In the genomic region with DNA sequence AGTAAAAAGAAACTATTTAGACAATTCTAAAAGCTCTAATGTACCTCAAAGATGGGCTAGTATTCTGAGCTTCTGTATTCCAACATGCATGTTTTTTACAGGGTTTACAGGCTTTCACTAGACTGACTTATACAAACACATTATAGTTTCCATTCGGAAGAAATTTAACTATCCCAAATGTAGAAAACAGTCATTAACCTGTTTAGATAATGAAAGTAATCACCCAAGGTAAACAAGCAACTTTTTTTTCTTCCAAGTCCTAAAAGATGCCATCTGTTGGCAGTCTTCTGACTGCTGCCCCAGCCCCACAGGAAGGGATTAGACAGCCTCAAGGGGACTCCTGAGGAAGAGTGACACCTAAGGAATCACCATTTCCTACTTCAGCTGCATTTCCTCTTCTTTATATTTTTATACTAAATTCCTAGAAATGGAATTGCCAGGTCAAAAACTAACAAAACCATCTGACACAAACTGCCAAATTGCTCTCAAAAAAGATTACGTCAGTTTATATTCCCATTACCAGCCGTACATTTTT, we compare ENCODE assay signal across 32 cellular contexts. TPM values are rescaled to one million over a fixed set of nuclear protein-coding genes. Genes with fewer than 3 reads are reported as not detected.
DNase-seq lines count a peak whose midpoint lies in the region; ATAC-seq and TF ChIP-seq lines count a peak whose summit lies in the region.
"Had no signal": no experiment of that assay in that cellular context is flagged by ENCODE, and none has a peak within 500 bp of the region (broad histone marks: within the 10 kb centered on the region; RNA-seq: fewer than 3 reads in every experiment).

No MANE protein-coding gene starts in this region.

- H3K4me3 ChIP-seq in BLaER1 (no peak overlapping the region), heart left ventricle (no peak overlapping the region)
- H3K4me3 ChIP-seq: cardiac muscle cell, colonic mucosa, heart right ventricle, right lobe of liver, spleen, tibial artery had no signal

- H3K4me3 Mint-ChIP-seq in activated CD8-positive, alpha-beta T cell treated with anti-CD3 and anti-CD28 coated beads for 36 hours, result no peak overlapping the region
- no peak overlapping the region for H3K4me3 Mint-ChIP-seq in activated CD8-positive, alpha-beta T cell treated with anti-CD3 and anti-CD28 coated beads, Interleukin-2, amount 10 ng/mL, durations not matched to agents 7 days and 5 days
- no peak overlapping the region for H3K4me3 Mint-ChIP-seq in effector memory CD8-positive, alpha-beta T cell
- H3K4me3 Mint-ChIP-seq: activated naive CD8-positive, alpha-beta T cell treated with anti-CD3 and anti-CD28 coated beads, Interleukin-2, amount 10 ng/mL, durations not matched to agents 7 days and 5 days had no signal

- POLR2A ChIA-PET in activated CD8-positive, alpha-beta T cell treated with anti-CD3 and anti-CD28 coated beads for 36 hours (lab: Charles Lee), result no interaction called here
- POLR2A ChIA-PET in activated CD8-positive, alpha-beta T cell treated with anti-CD3 and anti-CD28 coated beads, Interleukin-2, amount 10 ng/mL, durations not matched to agents 7 days and 5 days (lab: Charles Lee), result no interaction called here

- TF ChIP-seq CTCF in activated CD8-positive, alpha-beta T cell treated with anti-CD3 and anti-CD28 coated beads for 36 hours (IDR thresholded peaks at IDR 0.05), result no peak
- no peak for TF ChIP-seq CTCF in heart left ventricle (IDR thresholded peaks at IDR 0.05)

- H3K36me3 ChIP-seq in BLaER1, result peaks cover 94% of the 10 kb centered on the region
- peaks cover 0 to 89% (median 74%) of the 10 kb centered on the region in 9 donors for H3K36me3 ChIP-seq in heart left ventricle

- peak overlapping the region; percentile 46 for H3K27ac Mint-ChIP-seq in activated CD8-positive, alpha-beta T cell treated with anti-CD3 and anti-CD28 coated beads for 36 hours
- H3K27ac Mint-ChIP-seq in activated CD8-positive, alpha-beta T cell treated with anti-CD3 and anti-CD28 coated beads, Interleukin-2, amount 10 ng/mL, durations not matched to agents 7 days and 5 days, result no peak overlapping the region
- peak overlapping the region; percentile 41 for H3K27ac Mint-ChIP-seq in effector memory CD8-positive, alpha-beta T cell
- H3K27ac Mint-ChIP-seq: activated naive CD8-positive, alpha-beta T cell treated with anti-CD3 and anti-CD28 coated beads, Interleukin-2, amount 10 ng/mL, durations not matched to agents 7 days and 5 days; progenitor cell of endocrine pancreas had no signal

- no peaks in the 10 kb centered on the region for H3K27me3 Mint-ChIP-seq in activated CD8-positive, alpha-beta T cell treated with anti-CD3 and anti-CD28 coated beads for 36 hours
- H3K27me3 Mint-ChIP-seq in activated CD8-positive, alpha-beta T cell treated with anti-CD3 and anti-CD28 coated beads, Interleukin-2, amount 10 ng/mL, durations not matched to agents 7 days and 5 days (ENCODE audit: low read depth), result no peaks in the 10 kb centered on the region
- no peaks in the 10 kb centered on the region for H3K27me3 Mint-ChIP-seq in effector memory CD8-positive, alpha-beta T cell
- H3K27me3 Mint-ChIP-seq: activated naive CD8-positive, alpha-beta T cell treated with anti-CD3 and anti-CD28 coated beads, Interleukin-2, amount 10 ng/mL, durations not matched to agents 7 days and 5 days; progenitor cell of endocrine pancreas had no signal

- H3K4me2 ChIP-seq in BLaER1, result no peak overlapping the region

- H3K9me3 ChIP-seq in BLaER1 (no peaks in the 10 kb centered on the region), heart left ventricle (no peaks in the 10 kb centered on the region)
- H3K9me3 ChIP-seq: BE2C, colonic mucosa, heart right ventricle, right lobe of liver, spleen, tibial artery had no signal

- no peaks in the 10 kb centered on the region for H3K4me1 ChIP-seq in BLaER1
- H3K4me1 ChIP-seq in heart left ventricle, result peaks cover 0 to 4% (median 0%) of the 10 kb centered on the region in 12 donors
- H3K4me1 ChIP-seq: BE2C, colonic mucosa, foreskin keratinocyte, right lobe of liver had no signal

- WGBS in heart left ventricle, 4 donors, result 70 to 83% (median 71%) methylated on average over 3 of the region's 3 CpGs

- DNase-seq in activated CD8-positive, alpha-beta T cell treated with anti-CD3 and anti-CD28 coated beads for 36 hours, result no peak
- no peak for DNase-seq in activated CD8-positive, alpha-beta T cell treated with anti-CD3 and anti-CD28 coated beads, Interleukin-2, amount 10 ng/mL, durations not matched to agents 7 days and 5 days
- DNase-seq in MV-4-11 (lab: John Stamatoyannopoulos, UW) (peak; percentile 18), anterior cingulate cortex (lab: John Stamatoyannopoulos, UW) (no peak), heart left ventricle (no peak), HUDEP-2 (lab: John Stamatoyannopoulos, UW; ENCODE audit: unreplicated experiment in 76 of 76) (no peak)
- no peak for DNase-seq in effector memory CD8-positive, alpha-beta T cell
- DNase-seq: ACHN; activated CD4-positive, alpha-beta T cell treated with anti-CD3 and anti-CD28 coated beads, Interleukin-2, amount 50 U/mL, for 48 hours; activated CD4-positive, CD25-positive, alpha-beta regulatory T cell; activated naive CD8-positive, alpha-beta T cell treated with anti-CD3 and anti-CD28 coated beads, Interleukin-2, amount 10 ng/mL, durations not matched to agents 7 days and 5 days; BE2C; colonic mucosa; effector CD8-positive, alpha-beta T cell; foreskin keratinocyte; HCEC 1CT; heart right ventricle; left ventricle myocardium superior; NCI-H1436; NCI-H2081; NCI-H226; NCI-H748 treated with DMSO at 0.1 percent for 48 hours; right lobe of liver; SHP77 treated with DMSO at 0.1 percent for 48 hours; spleen; stimulated activated CD4-positive, alpha-beta T cell treated with anti-CD3 and anti-CD28 coated beads, Interleukin-2, amount 100 ng/mL, for 48 hours; T-helper 9 cell; tibial artery had no signal

- TF ChIP-seq POLR2A in heart left ventricle (IDR thresholded peaks at IDR 0.05), result no peak

- peaks cover 26% of the 10 kb centered on the region for H3K36me3 Mint-ChIP-seq in activated CD8-positive, alpha-beta T cell treated with anti-CD3 and anti-CD28 coated beads for 36 hours (ENCODE audit: low read depth)
- peaks cover 42% of the 10 kb centered on the region for H3K36me3 Mint-ChIP-seq in activated CD8-positive, alpha-beta T cell treated with anti-CD3 and anti-CD28 coated beads, Interleukin-2, amount 10 ng/mL, durations not matched to agents 7 days and 5 days (ENCODE audit: low read depth)
- H3K36me3 Mint-ChIP-seq in effector memory CD8-positive, alpha-beta T cell (ENCODE audit: insufficient read depth), result peaks cover 79% of the 10 kb centered on the region

- intact Hi-C loops in activated CD8-positive, alpha-beta T cell treated with anti-CD3 and anti-CD28 coated beads for 36 hours (cut with micrococcal nuclease), result no loop called here
- intact Hi-C loops in heart left ventricle (cut with DNase I), result no loop called here

- H3K4me1 Mint-ChIP-seq in activated CD8-positive, alpha-beta T cell treated with anti-CD3 and anti-CD28 coated beads for 36 hours (ENCODE audit: low read depth), result peaks cover 11% of the 10 kb centered on the region
- H3K4me1 Mint-ChIP-seq in activated CD8-positive, alpha-beta T cell treated with anti-CD3 and anti-CD28 coated beads, Interleukin-2, amount 10 ng/mL, durations not matched to agents 7 days and 5 days (ENCODE audit: low read depth), result peaks cover 12% of the 10 kb centered on the region
- H3K4me1 Mint-ChIP-seq in effector memory CD8-positive, alpha-beta T cell (ENCODE audit: low read depth in 2 of 2), result peaks cover 11 to 22% of the 10 kb centered on the region in 2 donors

- H3K9ac ChIP-seq in BLaER1, result 0 out of 2 replicates have a peak overlapping the region, but pooled peaks have one; percentile 34

- peaks cover 98% of the 10 kb centered on the region for H4K20me1 ChIP-seq in BLaER1

- CTCF ChIA-PET in activated CD8-positive, alpha-beta T cell treated with anti-CD3 and anti-CD28 coated beads for 36 hours (lab: Charles Lee), result no interaction called here
- CTCF ChIA-PET in activated CD8-positive, alpha-beta T cell treated with anti-CD3 and anti-CD28 coated beads, Interleukin-2, amount 10 ng/mL, durations not matched to agents 7 days and 5 days (lab: Charles Lee), result interaction anchor here (1.6 kb wide), 1 partner anchor 26 kb away, joined by 3 read pairs; no protein-coding TSS in a partner anchor

- no peaks in the 10 kb centered on the region for H3K9me3 Mint-ChIP-seq in activated CD8-positive, alpha-beta T cell treated with anti-CD3 and anti-CD28 coated beads for 36 hours
- H3K9me3 Mint-ChIP-seq in activated CD8-positive, alpha-beta T cell treated with anti-CD3 and anti-CD28 coated beads, Interleukin-2, amount 10 ng/mL, durations not matched to agents 7 days and 5 days (ENCODE audit: insufficient read depth), result no peaks in the 10 kb centered on the region
- no peaks in the 10 kb centered on the region for H3K9me3 Mint-ChIP-seq in effector memory CD8-positive, alpha-beta T cell
- H3K9me3 Mint-ChIP-seq: activated naive CD8-positive, alpha-beta T cell treated with anti-CD3 and anti-CD28 coated beads, Interleukin-2, amount 10 ng/mL, durations not matched to agents 7 days and 5 days had no signal

- H3K27me3 ChIP-seq in BLaER1 (no peaks in the 10 kb centered on the region), heart left ventricle (no peaks in the 10 kb centered on the region)
- H3K27me3 ChIP-seq: BE2C, cardiac muscle cell, colonic mucosa, foreskin keratinocyte, heart right ventricle, right lobe of liver, spleen, tibial artery had no signal

- ATAC-seq in activated CD8-positive, alpha-beta T cell treated with anti-CD3 and anti-CD28 coated beads for 36 hours, result no peak
- ATAC-seq in activated CD8-positive, alpha-beta T cell treated with anti-CD3 and anti-CD28 coated beads, Interleukin-2, amount 10 ng/mL, durations not matched to agents 7 days and 5 days, result no peak
- no peak for ATAC-seq in effector memory CD8-positive, alpha-beta T cell (replicated peaks)
- ATAC-seq in heart left ventricle, result no peak
- ATAC-seq: esophagus mucosa, foreskin keratinocyte, heart right ventricle, left ventricle myocardium superior, right lobe of liver had no signal

- H3K27ac ChIP-seq in BLaER1 (no peak overlapping the region), heart left ventricle (no peak overlapping the region)
- H3K27ac ChIP-seq: cardiac muscle cell, colonic mucosa, foreskin keratinocyte, right lobe of liver, tibial artery had no signal

RNA-seq across cellular contexts. Expression of a gene that starts 25.5 kb away (rescaled TPM):
- 10 to 100 TPM; 67.5 to 72.4 TPM for total RNA-seq in activated CD8-positive, alpha-beta T cell treated with anti-CD3 and anti-CD28 coated beads for 36 hours
- total RNA-seq in activated CD8-positive, alpha-beta T cell treated with anti-CD3 and anti-CD28 coated beads, Interleukin-2, amount 10 ng/mL, durations not matched to agents 7 days and 5 days, result 100 to 1,000 TPM in 1 of 2 experiments, 10 to 100 TPM in 1; 96.7 to 104 TPM
- total RNA-seq in heart left ventricle, result 10 to 100 TPM; 17.1 to 43.5 (median 31.8) TPM
- 10 to 100 TPM in 1 of 2 donors, 1 to 10 TPM in 1; 5.6 to 17.7 TPM for polyA plus RNA-seq in heart left ventricle

RNA-seq across cellular contexts. Expression of a gene that starts 57.6 kb away (rescaled TPM):
- 100 to 1,000 TPM; 170 to 181 TPM for total RNA-seq in activated CD8-positive, alpha-beta T cell treated with anti-CD3 and anti-CD28 coated beads for 36 hours
- 100 to 1,000 TPM; 123 to 131 TPM for total RNA-seq in activated CD8-positive, alpha-beta T cell treated with anti-CD3 and anti-CD28 coated beads, Interleukin-2, amount 10 ng/mL, durations not matched to agents 7 days and 5 days
- total RNA-seq in heart left ventricle, result 100 to 1,000 TPM in 6 of 9 donors, 10 to 100 TPM in 3; 68.0 to 130 (median 111) TPM
- polyA plus RNA-seq in heart left ventricle, result 100 to 1,000 TPM in 1 of 2 donors, 10 to 100 TPM in 1; 61.3 to 150 TPM
